12 cellular contexts compared by ENCODE assay signal in genomic region chr4:25568788-25569231, GRCh38.
"Had no signal": no experiment of that assay in that cellular context is flagged by ENCODE, and none has a peak within 500 bp of the region (broad histone marks: within the 10 kb centered on the region; RNA-seq: fewer than 3 reads in every experiment).

No MANE protein-coding gene starts in this region.

- H3K9me3 ChIP-seq: adrenal gland, gastroesophageal sphincter had no signal

- H3K36me3 ChIP-seq: adrenal gland, gastroesophageal sphincter had no signal

- ATAC-seq: effector memory CD8-positive, alpha-beta T cell; gastroesophageal sphincter; naive thymus-derived CD8-positive, alpha-beta T cell had no signal

- H3K4me3 ChIP-seq: adrenal gland, gastroesophageal sphincter had no signal

- H3K27me3 ChIP-seq: gastroesophageal sphincter had no signal

- DNase-seq: activated CD4-positive, alpha-beta memory T cell treated with anti-CD3 and anti-CD28 coated beads, Interleukin-2, amount 10 ng/mL, durations not matched to agents 7 days and 5 days; activated naive CD4-positive, alpha-beta T cell treated with anti-CD3 and anti-CD28 coated beads, Interleukin-2, amount 10 ng/mL, durations not matched to agents 7 days and 5 days; adrenal gland; caudate nucleus; cortex of kidney; effector memory CD8-positive, alpha-beta T cell; naive thymus-derived CD8-positive, alpha-beta T cell; nucleus accumbens; stimulated activated CD4-positive, alpha-beta T cell treated with anti-CD3 and anti-CD28 coated beads, Interleukin-4, amount 100 ng/mL, for 1 hour; stimulated activated CD8-positive, alpha-beta memory T cell treated with anti-CD3 and anti-CD28 coated beads, Interleukin-4, amount 100 ng/mL, for 48 hours; T-helper 9 cell had no signal

- H3K4me1 ChIP-seq: adrenal gland, gastroesophageal sphincter had no signal

- H3K27ac ChIP-seq: adrenal gland, gastroesophageal sphincter had no signal
